Comparison of ENCODE assay signal across 17 cellular contexts in the genomic region with DNA sequence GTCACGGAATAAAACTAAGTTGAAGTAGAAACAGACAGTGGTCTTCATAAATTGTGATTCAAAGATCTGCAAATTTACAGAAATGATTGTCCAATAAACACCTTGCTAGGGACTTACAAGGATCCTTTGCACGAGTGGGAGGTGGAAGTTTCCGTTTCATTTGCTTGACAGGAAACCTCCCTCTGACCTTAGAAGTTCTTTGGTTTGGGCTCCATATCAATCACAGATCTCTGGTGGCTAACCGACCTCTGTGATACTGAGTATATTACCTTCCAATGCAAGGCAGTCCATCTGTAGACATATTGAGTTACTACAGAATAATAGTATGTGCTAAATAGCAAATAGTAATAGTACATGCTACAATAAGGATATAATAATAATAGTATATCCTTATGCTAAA. TPM values are rescaled to one million over a fixed set of nuclear protein-coding genes. Genes with fewer than 3 reads are reported as not detected.
A peak's percentile ranks its signal among the peaks of the same experiment; 100 is the strongest.
DNase-seq lines count a peak whose midpoint lies in the region; ATAC-seq and TF ChIP-seq lines count a peak whose summit lies in the region.
"Had no signal": no experiment of that assay in that cellular context is flagged by ENCODE, and none has a peak within 500 bp of the region (broad histone marks: within the 10 kb centered on the region; RNA-seq: fewer than 3 reads in every experiment).

No MANE protein-coding gene starts in this region.

- H3K4me3 Mint-ChIP-seq in T-helper 1 cell treated with Interleukin-12 subunit alpha and Interleukin-12 subunit beta and Interleukin-4 antibody, amounts not matched to agents 30 μg/mL and 1 μg/mL, for 36 hours = peak overlapping the region; percentile 1

- H3K9me3 Mint-ChIP-seq in T-helper 1 cell treated with Interleukin-12 subunit alpha and Interleukin-12 subunit beta and Interleukin-4 antibody, amounts not matched to agents 30 μg/mL and 1 μg/mL, for 36 hours = peaks cover 32% of the 10 kb centered on the region
- peaks cover 0 to 8% of the 10 kb centered on the region in 2 donors for H3K9me3 Mint-ChIP-seq in activated naive CD4-positive, alpha-beta T cell treated with anti-CD3 and anti-CD28 coated beads, Interleukin-2, amount 50 U/mL, for 72 hours

- H3K27ac Mint-ChIP-seq in T-helper 1 cell treated with Interleukin-12 subunit alpha and Interleukin-12 subunit beta and Interleukin-4 antibody, amounts not matched to agents 30 μg/mL and 1 μg/mL, for 36 hours = no peak overlapping the region
- H3K27ac Mint-ChIP-seq in activated naive CD4-positive, alpha-beta T cell treated with anti-CD3 and anti-CD28 coated beads, Interleukin-2, amount 50 U/mL, for 72 hours = no peak overlapping the region
- H3K27ac Mint-ChIP-seq: progenitor cell of endocrine pancreas had no signal

- peak; percentile 91 for ATAC-seq in activated naive CD4-positive, alpha-beta T cell treated with anti-CD3 and anti-CD28 coated beads, Interleukin-2, amount 50 U/mL, for 72 hours
- no peak for ATAC-seq in HG03108 (IDR thresholded peaks at IDR 0.05; ENCODE audit: unreplicated experiment)
- ATAC-seq: heart left ventricle, left colon, Panc1 had no signal

- H3K4me1 Mint-ChIP-seq in T-helper 1 cell treated with Interleukin-12 subunit alpha and Interleukin-12 subunit beta and Interleukin-4 antibody, amounts not matched to agents 30 μg/mL and 1 μg/mL, for 36 hours (ENCODE audit: low read depth) = peaks cover 13% of the 10 kb centered on the region

- H3K36me3 Mint-ChIP-seq in T-helper 1 cell treated with Interleukin-12 subunit alpha and Interleukin-12 subunit beta and Interleukin-4 antibody, amounts not matched to agents 30 μg/mL and 1 μg/mL, for 36 hours (ENCODE audit: low read depth) = peaks cover 4% of the 10 kb centered on the region
- H3K36me3 Mint-ChIP-seq in activated naive CD4-positive, alpha-beta T cell treated with anti-CD3 and anti-CD28 coated beads, Interleukin-2, amount 50 U/mL, for 72 hours = peaks cover 10 to 37% of the 10 kb centered on the region in 2 donors

- peak; percentile 11 for DNase-seq in activated CD4-positive, alpha-beta T cell treated with anti-CD3 and anti-CD28 coated beads for 4 hours
- no peak for DNase-seq in activated CD4-positive, alpha-beta T cell treated with anti-CD3 and anti-CD28 coated beads, Interleukin-2, amount 50 U/mL, for 1 hour
- peak in 1 of 2 donors; percentile 26 for DNase-seq in activated naive CD4-positive, alpha-beta T cell treated with anti-CD3 and anti-CD28 coated beads, Interleukin-2, amount 50 U/mL, for 72 hours (ENCODE audit: low spot score in 2 of 2)
- peak; percentile 15 for DNase-seq in stimulated activated CD8-positive, alpha-beta memory T cell treated with anti-CD3 and anti-CD28 coated beads, Interleukin-12 subunit alpha, Interleukin-12 subunit beta, amount 100 ng/mL, for 24 hours (ENCODE audit: extremely low read depth)
- DNase-seq in GM10266 (ENCODE audit: extremely low spot score) (no peak), AG08396 (ENCODE audit: low spot score) (no peak)
- DNase-seq: Caco-2, GDM1, heart left ventricle, Karpas-422, left colon, NCI-H1694 treated with DMSO at 0.1 percent for 48 hours, NCI-H526 had no signal

- TF ChIP-seq CTCF in GM10266 (IDR thresholded peaks at IDR 0.05; ENCODE audit: control insufficient read depth, insufficient read depth, low read depth, missing control alignments) = no peak

- peaks cover 6% of the 10 kb centered on the region for H3K27me3 Mint-ChIP-seq in T-helper 1 cell treated with Interleukin-12 subunit alpha and Interleukin-12 subunit beta and Interleukin-4 antibody, amounts not matched to agents 30 μg/mL and 1 μg/mL, for 36 hours (ENCODE audit: low read depth)
- H3K27me3 Mint-ChIP-seq: progenitor cell of endocrine pancreas had no signal

RNA-seq across cellular contexts. Expression of a gene that starts 33.7 kb away (rescaled TPM):
- under 1 TPM; 0.10 to 0.59 TPM for total RNA-seq in activated naive CD4-positive, alpha-beta T cell treated with anti-CD3 and anti-CD28 coated beads, Interleukin-2, amount 50 U/mL, for 72 hours

Comparison
In these comparisons a context has a peak if more than half of its experiments do, and no peak if none do; other contexts are left out.
1. DNase-seq: peak in activated CD4-positive, alpha-beta T cell treated with anti-CD3 and anti-CD28 coated beads for 4 hours (2 of 2) and stimulated activated CD8-positive, alpha-beta memory T cell treated with anti-CD3 and anti-CD28 coated beads, Interleukin-12 subunit alpha, Interleukin-12 subunit beta, amount 100 ng/mL, for 24 hours (single experiment); none in activated CD4-positive, alpha-beta T cell treated with anti-CD3 and anti-CD28 coated beads, Interleukin-2, amount 50 U/mL, for 1 hour (single experiment), GM10266 (single experiment) and AG08396 (single experiment).